ENCODE assay signal across 1 cellular context in the genomic region with DNA sequence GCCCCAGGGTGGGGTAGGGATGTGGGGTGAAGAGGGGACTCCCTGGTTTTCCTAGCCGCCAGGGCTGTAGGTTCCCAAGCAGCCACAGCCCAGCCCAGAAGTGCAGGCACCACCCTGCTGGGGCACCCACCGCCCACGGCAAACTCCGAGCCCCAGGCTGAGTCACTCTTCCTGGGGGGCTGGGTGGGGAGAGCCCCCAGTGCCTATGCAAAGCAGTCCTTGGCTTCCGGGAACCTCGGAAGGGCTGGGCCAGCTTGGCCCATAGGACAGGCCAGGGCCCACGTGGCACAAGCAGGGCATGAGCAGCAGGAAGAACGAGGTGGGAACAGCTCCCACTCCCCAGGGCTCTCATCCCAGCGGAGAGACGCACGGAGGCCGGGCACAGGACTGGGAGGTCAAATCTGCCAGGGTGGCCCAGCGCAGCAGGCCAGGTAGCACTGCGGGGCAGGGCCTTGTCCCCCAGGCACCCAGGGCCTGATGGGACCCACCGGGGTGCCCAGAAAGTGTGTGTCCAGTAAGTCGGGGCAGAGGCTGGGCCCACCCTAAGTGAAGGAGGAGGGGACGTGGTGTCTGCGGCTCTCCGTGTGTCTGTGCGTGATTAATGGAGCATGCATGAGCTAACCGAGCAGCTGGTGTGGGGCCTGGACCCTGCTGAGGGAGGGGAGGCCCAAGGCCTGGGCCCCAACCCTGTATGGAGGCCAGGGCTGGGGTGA.
TF ChIP-seq lines count a peak whose summit lies in the region.

No MANE protein-coding gene starts in this region.

TF ChIP-seq in GM12878, 131 proteins besides CTCF, POLR2A, EP300 and RAD21 (continues in another document):
- TF ChIP-seq USF2 (IDR thresholded peaks at IDR 0.05; ENCODE audit: borderline replicate concordance, low read depth, low read length) (peak; percentile 45), POU2F2 (IDR thresholded peaks at IDR 0.05; ENCODE audit: borderline replicate concordance, low read depth, low read length) (peak; percentile 99), RUNX3 (IDR thresholded peaks at IDR 0.05; ENCODE audit: low read length) (peak; percentile 57), EED (IDR thresholded peaks at IDR 0.05; ENCODE audit: low read depth) (peak; percentile 73), TBL1XR1 (IDR thresholded peaks at IDR 0.05; ENCODE audit: low read depth, low read length) (peak; percentile 93), LARP7 (IDR thresholded peaks at IDR 0.05) (no peak), BACH1 (IDR thresholded peaks at IDR 0.05; ENCODE audit: borderline replicate concordance) (peak; percentile 62), BMI1 (IDR thresholded peaks at IDR 0.05; ENCODE audit: borderline replicate concordance) (no peak), MEF2A (IDR thresholded peaks at IDR 0.05; ENCODE audit: insufficient read depth, low read depth, low read length) (0 out of 2 replicates have a peak, but pooled peaks have one; percentile 15), NR2F1 (conservative IDR thresholded peaks at IDR 0.05) (peak; percentile 54), SMAD5 (IDR thresholded peaks at IDR 0.05; ENCODE audit: low read depth) (no peak), BCL11A (IDR thresholded peaks at IDR 0.05; ENCODE audit: low read depth, low read length) (peak; percentile 60; the same call in 1 of the 2 replicates), SP1 (IDR thresholded peaks at IDR 0.05; ENCODE audit: low read depth, low read length) (peak; percentile 81), RELA (IDR thresholded peaks at IDR 0.05; ENCODE audit: borderline replicate concordance, partially characterized antibody) (peak; percentile 84), TCF12 (IDR thresholded peaks at IDR 0.05; ENCODE audit: low read depth, low read length) (peak; percentile 85), FOXM1 (IDR thresholded peaks at IDR 0.05; ENCODE audit: low read depth, low read length) (no peak), ZNF687 (IDR thresholded peaks at IDR 0.05) (peak; percentile 95), MTA2 (IDR thresholded peaks at IDR 0.05; ENCODE audit: low read depth) (0 out of 2 replicates have a peak, but pooled peaks have one; percentile 45), RELB (IDR thresholded peaks at IDR 0.05; ENCODE audit: low read depth) (peak; percentile 45; the same call in 1 of the 2 replicates), ATF7 (IDR thresholded peaks at IDR 0.05; ENCODE audit: low read depth) (peak; percentile 71), TARDBP (IDR thresholded peaks at IDR 0.05; ENCODE audit: borderline replicate concordance) (0 out of 2 replicates have a peak, but pooled peaks have one; percentile 48), HCFC1 (IDR thresholded peaks at IDR 0.05; ENCODE audit: low read length) (no peak), PAX5 (IDR thresholded peaks at IDR 0.05; ENCODE audit: borderline replicate concordance, low read depth, low read length) (peak; percentile 81; the same call in 1 of the 2 replicates), BHLHE40 (IDR thresholded peaks at IDR 0.05; ENCODE audit: borderline replicate concordance in 1 of 2, low read depth in 2 of 2, low read length in 1 of 2) (peak; percentile 59 to 76; a peak in 3 of 4 replicates), ZNF622 (IDR thresholded peaks at IDR 0.05) (no peak), MEF2B (IDR thresholded peaks at IDR 0.05; ENCODE audit: partially characterized antibody, poor library complexity, severe bottlenecking) (peak; percentile 39), GATAD2B (conservative IDR thresholded peaks at IDR 0.05; ENCODE audit: low read depth) (peak; percentile 84), ZBTB11 (CRISPR knock-in tag; IDR thresholded peaks at IDR 0.05) (no peak), POLR2AphosphoS5 (IDR thresholded peaks at IDR 0.05; ENCODE audit: low read length) (peak; percentile 28; the same call in 1 of the 2 replicates), USF1 (IDR thresholded peaks at IDR 0.05; ENCODE audit: borderline replicate concordance, extremely low read length, insufficient read depth, low read depth, low read length) (peak; percentile 76), RAD51 (IDR thresholded peaks at IDR 0.05) (peak; percentile 61; the same call in 1 of the 2 replicates), EGR1 (IDR thresholded peaks at IDR 0.05; ENCODE audit: borderline replicate concordance in 1 of 2, low read depth in 2 of 2, low read length in 2 of 2) (peak in 1 of 2 experiments; percentile 93; a peak in 2 of 3 replicates), JUND (IDR thresholded peaks at IDR 0.05; ENCODE audit: low read depth, low read length) (peak; percentile 50; the same call in 1 of the 2 replicates), DPF2 (IDR thresholded peaks at IDR 0.05) (peak; percentile 85), IKZF2 (IDR thresholded peaks at IDR 0.05) (peak; percentile 82), MAX (IDR thresholded peaks at IDR 0.05; ENCODE audit: low read depth, low read length) (peak; percentile 80), SRF (IDR thresholded peaks at IDR 0.05; ENCODE audit: low read depth in 2 of 2, low read length in 2 of 2) (0 out of 4 replicates have a peak, but pooled peaks of 1 of the 2 experiments have one; percentile 11), YY1 (IDR thresholded peaks at IDR 0.05; ENCODE audit: low read depth, low read length) (no peak), WRNIP1 (IDR thresholded peaks at IDR 0.05; ENCODE audit: borderline replicate concordance, low read depth, low read length) (no peak), TAF1 (IDR thresholded peaks at IDR 0.05; ENCODE audit: borderline replicate concordance, low read depth, low read length) (no peak), CHD2 (IDR thresholded peaks at IDR 0.05; ENCODE audit: borderline replicate concordance, low read depth, low read length) (peak; percentile 63; the same call in 1 of the 2 replicates)
- TF ChIP-seq, protein P1, sequence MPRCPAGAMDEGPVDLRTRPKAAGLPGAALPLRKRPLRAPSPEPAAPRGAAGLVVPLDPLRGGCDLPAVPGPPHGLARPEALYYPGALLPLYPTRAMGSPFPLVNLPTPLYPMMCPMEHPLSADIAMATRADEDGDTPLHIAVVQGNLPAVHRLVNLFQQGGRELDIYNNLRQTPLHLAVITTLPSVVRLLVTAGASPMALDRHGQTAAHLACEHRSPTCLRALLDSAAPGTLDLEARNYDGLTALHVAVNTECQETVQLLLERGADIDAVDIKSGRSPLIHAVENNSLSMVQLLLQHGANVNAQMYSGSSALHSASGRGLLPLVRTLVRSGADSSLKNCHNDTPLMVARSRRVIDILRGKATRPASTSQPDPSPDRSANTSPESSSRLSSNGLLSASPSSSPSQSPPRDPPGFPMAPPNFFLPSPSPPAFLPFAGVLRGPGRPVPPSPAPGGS (IDR thresholded peaks at IDR 0.05; ENCODE audit: borderline replicate concordance, insufficient read depth, low read depth, low read length, poor library complexity, severe bottlenecking), result peak; percentile 64
- TF ChIP-seq, protein P2, sequence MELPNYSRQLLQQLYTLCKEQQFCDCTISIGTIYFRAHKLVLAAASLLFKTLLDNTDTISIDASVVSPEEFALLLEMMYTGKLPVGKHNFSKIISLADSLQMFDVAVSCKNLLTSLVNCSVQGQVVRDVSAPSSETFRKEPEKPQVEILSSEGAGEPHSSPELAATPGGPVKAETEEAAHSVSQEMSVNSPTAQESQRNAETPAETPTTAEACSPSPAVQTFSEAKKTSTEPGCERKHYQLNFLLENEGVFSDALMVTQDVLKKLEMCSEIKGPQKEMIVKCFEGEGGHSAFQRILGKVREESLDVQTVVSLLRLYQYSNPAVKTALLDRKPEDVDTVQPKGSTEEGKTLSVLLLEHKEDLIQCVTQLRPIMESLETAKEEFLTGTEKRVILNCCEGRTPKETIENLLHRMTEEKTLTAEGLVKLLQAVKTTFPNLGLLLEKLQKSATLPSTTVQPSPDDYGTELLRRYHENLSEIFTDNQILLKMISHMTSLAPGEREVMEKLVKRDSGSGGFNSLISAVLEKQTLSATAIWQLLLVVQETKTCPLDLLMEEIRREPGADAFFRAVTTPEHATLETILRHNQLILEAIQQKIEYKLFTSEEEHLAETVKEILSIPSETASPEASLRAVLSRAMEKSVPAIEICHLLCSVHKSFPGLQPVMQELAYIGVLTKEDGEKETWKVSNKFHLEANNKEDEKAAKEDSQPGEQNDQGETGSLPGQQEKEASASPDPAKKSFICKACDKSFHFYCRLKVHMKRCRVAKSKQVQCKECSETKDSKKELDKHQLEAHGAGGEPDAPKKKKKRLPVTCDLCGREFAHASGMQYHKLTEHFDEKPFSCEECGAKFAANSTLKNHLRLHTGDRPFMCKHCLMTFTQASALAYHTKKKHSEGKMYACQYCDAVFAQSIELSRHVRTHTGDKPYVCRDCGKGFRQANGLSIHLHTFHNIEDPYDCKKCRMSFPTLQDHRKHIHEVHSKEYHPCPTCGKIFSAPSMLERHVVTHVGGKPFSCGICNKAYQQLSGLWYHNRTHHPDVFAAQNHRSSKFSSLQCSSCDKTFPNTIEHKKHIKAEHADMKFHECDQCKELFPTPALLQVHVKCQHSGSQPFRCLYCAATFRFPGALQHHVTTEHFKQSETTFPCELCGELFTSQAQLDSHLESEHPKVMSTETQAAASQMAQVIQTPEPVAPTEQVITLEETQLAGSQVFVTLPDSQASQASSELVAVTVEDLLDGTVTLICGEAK (IDR thresholded peaks at IDR 0.05; ENCODE audit: borderline replicate concordance), result no peak
